8 cellular contexts compared by ENCODE assay signal in the genomic region with DNA sequence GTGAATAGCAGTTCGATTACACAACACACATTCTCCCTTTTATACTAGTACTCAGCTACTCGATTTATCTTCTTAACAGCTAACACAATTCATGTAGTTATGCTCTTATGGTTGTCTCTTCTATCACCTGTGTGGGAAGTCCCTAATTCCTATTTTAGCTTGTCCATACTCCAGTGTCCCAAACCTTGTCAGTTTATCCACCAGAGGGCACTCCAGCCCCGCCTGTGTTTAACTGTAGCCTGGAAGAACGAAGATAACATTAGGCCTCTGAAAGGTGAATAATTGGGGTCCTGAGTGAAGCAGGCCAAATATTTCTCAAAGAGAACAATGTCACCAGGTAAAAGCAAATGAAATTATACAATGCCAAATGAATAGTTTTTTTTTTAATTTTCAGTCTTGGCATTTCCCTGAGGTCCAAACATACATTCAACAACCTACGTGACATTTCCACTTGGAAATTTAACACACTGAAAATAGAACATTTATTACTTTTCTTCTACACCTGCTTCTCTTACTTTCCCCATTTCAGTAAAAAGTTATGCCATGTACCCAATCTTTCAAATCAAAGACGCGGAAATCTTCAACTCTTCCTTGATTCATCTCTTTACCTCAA.
DNase-seq lines count a peak whose midpoint lies in the region; TF ChIP-seq lines count a peak whose summit lies in the region.

No MANE protein-coding gene starts in this region.

- no peak overlapping the region for H2AFZ ChIP-seq in Loucy (ENCODE audit: low read length)

- no peak overlapping the region for H3K4me2 ChIP-seq in Loucy (ENCODE audit: low read depth, low read length, poor library complexity, severe bottlenecking)

- H3K9ac ChIP-seq in Loucy (ENCODE audit: low read depth, low read length, poor library complexity, severe bottlenecking): no peak overlapping the region

- no peaks in the 10 kb centered on the region for H3F3A ChIP-seq in Loucy (ENCODE audit: low read depth)

- intact Hi-C loops in ovary (cut with DNase I): no loop called here

- no peaks in the 10 kb centered on the region for H3K4me1 ChIP-seq in Loucy (ENCODE audit: insufficient read depth, low read length, poor library complexity, severe bottlenecking)
- H3K4me1 ChIP-seq in ovary (ENCODE audit: insufficient read depth): no peaks in the 10 kb centered on the region

- TF ChIP-seq POLR2A in ovary (IDR thresholded peaks at IDR 0.05): no peak

- H4K20me1 ChIP-seq in Loucy (ENCODE audit: insufficient read depth, low read length, poor library complexity, severe bottlenecking): no peaks in the 10 kb centered on the region

- WGBS in ovary, 3 donors: 47 to 50% (median 49%) methylated on average over 7 of the region's 7 CpGs

- TF ChIP-seq EP300 in ovary (IDR thresholded peaks at IDR 0.05): no peak

- H3K36me3 ChIP-seq in Loucy (ENCODE audit: insufficient read depth, low read length) (no peaks in the 10 kb centered on the region), ovary (no peaks in the 10 kb centered on the region)

- H3K79me2 ChIP-seq in Loucy (ENCODE audit: insufficient read depth, low read length): no peaks in the 10 kb centered on the region

- H3K9me2 ChIP-seq in Loucy (replicated peaks; ENCODE audit: low read depth, low read length): no peaks in the 10 kb centered on the region

- DNase-seq in stimulated activated CD4-positive, alpha-beta T cell treated with anti-CD3 and anti-CD28 coated beads, Interleukin-15, amount 100 ng/mL, for 24 hours: peak; percentile 52
- DNase-seq in stimulated activated CD4-positive, alpha-beta T cell treated with anti-CD3 and anti-CD28 coated beads, Interleukin-4, amount 100 ng/mL, for 24 hours: no peak
- DNase-seq in H4 (ENCODE audit: low spot score) (peak; percentile 14), T1000 (lab: John Stamatoyannopoulos, UW) (peak; percentile 5), fibroblast of peridontal ligament (ENCODE audit: extremely low read depth) (peak; percentile 0), ovary (peak; percentile 21 to 63 (median 49))
- no peak for DNase-seq in stimulated activated naive CD4-positive, alpha-beta T cell treated with Interleukin-2 at 50 U/mL for 16 hours (lab: John Stamatoyannopoulos, UW)

- no peak overlapping the region for H3K27ac ChIP-seq in ovary

- TF ChIP-seq CTCF in Loucy (conservative IDR thresholded peaks at IDR 0.05; ENCODE audit: low read length) (peak; percentile 92), ovary (IDR thresholded peaks at IDR 0.05) (peak in 2 of 3 donors; percentile 14 to 15)

- H3K27me3 ChIP-seq in Loucy (ENCODE audit: insufficient read depth, low read length, poor library complexity, severe bottlenecking): no peaks in the 10 kb centered on the region
- no peaks in the 10 kb centered on the region for H3K27me3 ChIP-seq in ovary

- H3K9me3 ChIP-seq in Loucy (ENCODE audit: insufficient read depth, low read depth, low read length): no peaks in the 10 kb centered on the region
- H3K9me3 ChIP-seq in ovary: no peaks in the 10 kb centered on the region

- no peak overlapping the region for H3K4me3 ChIP-seq in Loucy (ENCODE audit: low read length, poor library complexity, severe bottlenecking)
- H3K4me3 ChIP-seq in ovary: no peak overlapping the region

Comparison
In these comparisons a context has a peak if more than half of its experiments do, and no peak if none do; other contexts are left out.
1. DNase-seq: peak in stimulated activated CD4-positive, alpha-beta T cell treated with anti-CD3 and anti-CD28 coated beads, Interleukin-15, amount 100 ng/mL, for 24 hours (single experiment), H4 (single experiment), T1000 (single experiment), fibroblast of peridontal ligament (single experiment) and ovary (5 of 5); none in stimulated activated CD4-positive, alpha-beta T cell treated with anti-CD3 and anti-CD28 coated beads, Interleukin-4, amount 100 ng/mL, for 24 hours (single experiment) and stimulated activated naive CD4-positive, alpha-beta T cell treated with Interleukin-2 at 50 U/mL for 16 hours (single experiment).